Comparison of ENCODE assay signal across 26 cellular contexts in the genomic region with DNA sequence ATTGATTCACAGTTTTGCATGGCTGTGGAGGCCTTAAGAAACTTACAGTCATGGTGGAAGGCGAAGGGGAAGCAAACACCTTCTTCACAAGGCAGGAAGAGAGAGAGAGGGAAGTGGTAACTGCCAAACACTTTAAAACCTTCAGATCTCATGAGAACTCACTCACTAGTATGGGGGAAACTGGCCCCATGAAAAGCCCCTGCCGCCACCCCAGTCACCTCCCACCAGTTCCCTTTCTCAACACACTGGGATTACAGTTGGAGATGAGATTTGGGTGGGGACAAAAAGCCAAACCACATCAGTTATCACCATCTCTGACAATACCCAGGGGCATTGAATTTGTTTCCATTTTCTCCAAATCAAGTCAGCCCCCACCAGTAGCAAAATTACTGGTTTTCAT.
A peak's percentile ranks its signal among the peaks of the same experiment; 100 is the strongest.
DNase-seq lines count a peak whose midpoint lies in the region; ATAC-seq and TF ChIP-seq lines count a peak whose summit lies in the region.
"Had no signal": no experiment of that assay in that cellular context is flagged by ENCODE, and none has a peak within 500 bp of the region (broad histone marks: within the 10 kb centered on the region; RNA-seq: fewer than 3 reads in every experiment).

No MANE protein-coding gene starts in this region.

- peaks cover 6% of the 10 kb centered on the region for H3K9me3 ChIP-seq in DND-41 (ENCODE audit: insufficient read depth, low read length, severe bottlenecking)
- H3K9me3 ChIP-seq: BE2C had no signal

- H3K36me3 ChIP-seq in DND-41 (ENCODE audit: insufficient read depth, low read length) = no peaks in the 10 kb centered on the region
- H3K36me3 ChIP-seq: BE2C had no signal

- peak overlapping the region; percentile 36; the same call in 1 of the 2 replicates for H2AFZ ChIP-seq in DND-41 (ENCODE audit: low read depth, low read length)

- no peaks in the 10 kb centered on the region for H3K27me3 Mint-ChIP-seq in activated CD4-positive, alpha-beta T cell treated with anti-CD3 and anti-CD28 coated beads, Interleukin-2, amount 10 ng/mL, durations not matched to agents 24 days and 14 days
- H3K27me3 Mint-ChIP-seq in activated T-cell treated with anti-CD3 and anti-CD28 coated beads, Interleukin-2, amount 50 U/mL, for 72 hours (ENCODE audit: low read depth) = no peaks in the 10 kb centered on the region

- intact Hi-C loops in activated CD4-positive, alpha-beta T cell treated with anti-CD3 and anti-CD28 coated beads, Interleukin-2, amount 10 ng/mL, durations not matched to agents 24 days and 14 days (cut with micrococcal nuclease) = no loop called here

- no peak overlapping the region for H3K4me3 Mint-ChIP-seq in activated CD4-positive, alpha-beta T cell treated with anti-CD3 and anti-CD28 coated beads, Interleukin-2, amount 10 ng/mL, durations not matched to agents 24 days and 14 days
- H3K4me3 Mint-ChIP-seq in activated T-cell treated with anti-CD3 and anti-CD28 coated beads, Interleukin-2, amount 50 U/mL, for 72 hours = no peak overlapping the region
- H3K4me3 Mint-ChIP-seq: CD14-positive monocyte; CD8-positive, alpha-beta memory T cell had no signal

- H3K27ac ChIP-seq in DND-41 (ENCODE audit: low read length) = no peak overlapping the region
- H3K27ac ChIP-seq: HL-60 had no signal

- H3K4me1 Mint-ChIP-seq in activated CD4-positive, alpha-beta T cell treated with anti-CD3 and anti-CD28 coated beads, Interleukin-2, amount 10 ng/mL, durations not matched to agents 24 days and 14 days = no peaks in the 10 kb centered on the region
- H3K4me1 Mint-ChIP-seq in activated T-cell treated with anti-CD3 and anti-CD28 coated beads, Interleukin-2, amount 50 U/mL, for 72 hours (ENCODE audit: low read depth) = peaks cover 6% of the 10 kb centered on the region
- H3K4me1 Mint-ChIP-seq: CD14-positive monocyte; CD8-positive, alpha-beta memory T cell had no signal

- ATAC-seq in activated naive CD4-positive, alpha-beta T cell treated with anti-CD3 and anti-CD28 coated beads, Interleukin-2, amount 50 U/mL, for 72 hours = no peak
- ATAC-seq in DND-41 (ENCODE audit: insufficient read depth, low read depth) (no peak), HG02588 (IDR thresholded peaks at IDR 0.05; ENCODE audit: unreplicated experiment) (no peak)
- ATAC-seq in activated T-cell treated with anti-CD3 and anti-CD28 coated beads, Interleukin-2, amount 50 U/mL, for 72 hours (replicated peaks in 1 of 2) = no peak
- ATAC-seq: HCT116 had no signal

- no peak overlapping the region for H3K9ac ChIP-seq in DND-41 (ENCODE audit: low read depth, low read length)

- H3K79me2 ChIP-seq in DND-41 (ENCODE audit: insufficient read depth, low read length) = no peaks in the 10 kb centered on the region

- H3K36me3 Mint-ChIP-seq in activated CD4-positive, alpha-beta T cell treated with anti-CD3 and anti-CD28 coated beads, Interleukin-2, amount 10 ng/mL, durations not matched to agents 24 days and 14 days (ENCODE audit: low read depth) = no peaks in the 10 kb centered on the region
- peaks cover 0 to 4% of the 10 kb centered on the region in 2 donors for H3K36me3 Mint-ChIP-seq in activated naive CD4-positive, alpha-beta T cell treated with anti-CD3 and anti-CD28 coated beads, Interleukin-2, amount 50 U/mL, for 72 hours
- peaks cover 0 to 8% of the 10 kb centered on the region in 2 donors for H3K36me3 Mint-ChIP-seq in activated T-cell treated with anti-CD3 and anti-CD28 coated beads, Interleukin-2, amount 50 U/mL, for 72 hours (ENCODE audit: insufficient read depth in 2 of 2)
- H3K36me3 Mint-ChIP-seq: CD14-positive monocyte had no signal

- no peaks in the 10 kb centered on the region for H4K20me1 ChIP-seq in DND-41 (ENCODE audit: insufficient read depth, low read length)

- no peak overlapping the region for H3K4me2 ChIP-seq in DND-41 (ENCODE audit: insufficient read depth, low read length)

- DNase-seq in activated CD4-positive, alpha-beta T cell treated with anti-CD3 and anti-CD28 coated beads for 48 hours = peak; percentile 6
- no peak for DNase-seq in activated CD4-positive, alpha-beta T cell treated with anti-CD3 and anti-CD28 coated beads, Interleukin-2, amount 10 ng/mL, durations not matched to agents 24 days and 14 days
- DNase-seq in activated naive CD4-positive, alpha-beta T cell treated with Interleukin-2 at 50 U/mL for 16 hours = peak; percentile 4
- DNase-seq in activated naive CD4-positive, alpha-beta T cell treated with anti-CD3 and anti-CD28 coated beads, Interleukin-2, amount 50 U/mL, for 72 hours (ENCODE audit: low spot score in 2 of 2) = no peak
- DNase-seq in DND-41 (peak; percentile 10), COLO668 (lab: John Stamatoyannopoulos, UW; ENCODE audit: unreplicated experiment) (no peak)
- no peak for DNase-seq in activated T-cell treated with anti-CD3 and anti-CD28 coated beads, Interleukin-2, amount 50 U/mL, for 72 hours
- DNase-seq: 8988T; ACHN; BE2C; Calu3; CD8-positive, alpha-beta memory T cell; DMS79 treated with DMSO at 0.1 percent for 48 hours; NCI-H1092; NCI-H1417 treated with DMSO at 0.1 percent for 48 hours; NCI-H1694 treated with DMSO at 0.1 percent for 48 hours; NCI-H2081; NCI-H226; NCI-H510A; NCI-H69; Right ventricle myocardium superior; RPMI8226 had no signal

- no peak overlapping the region for H3K27ac Mint-ChIP-seq in activated CD4-positive, alpha-beta T cell treated with anti-CD3 and anti-CD28 coated beads, Interleukin-2, amount 10 ng/mL, durations not matched to agents 24 days and 14 days
- no peak overlapping the region for H3K27ac Mint-ChIP-seq in activated naive CD4-positive, alpha-beta T cell treated with anti-CD3 and anti-CD28 coated beads, Interleukin-2, amount 50 U/mL, for 72 hours
- H3K27ac Mint-ChIP-seq in activated T-cell treated with anti-CD3 and anti-CD28 coated beads, Interleukin-2, amount 50 U/mL, for 72 hours = peak overlapping the region; percentile 87
- H3K27ac Mint-ChIP-seq: CD14-positive monocyte; CD8-positive, alpha-beta memory T cell had no signal

- no peak for TF ChIP-seq CTCF in DND-41 (IDR thresholded peaks at IDR 0.05; ENCODE audit: borderline replicate concordance, extremely low read depth, low read length, poor library complexity, severe bottlenecking)

- H3K4me3 ChIP-seq in DND-41 (ENCODE audit: low read depth in 1 of 2, low read length in 2 of 2) = no peak overlapping the region

- H3K9me3 Mint-ChIP-seq in activated CD4-positive, alpha-beta T cell treated with anti-CD3 and anti-CD28 coated beads, Interleukin-2, amount 10 ng/mL, durations not matched to agents 24 days and 14 days = peaks cover 10% of the 10 kb centered on the region
- peaks cover 5% of the 10 kb centered on the region in 2 donors for H3K9me3 Mint-ChIP-seq in activated naive CD4-positive, alpha-beta T cell treated with anti-CD3 and anti-CD28 coated beads, Interleukin-2, amount 50 U/mL, for 72 hours
- peaks cover 4 to 5% of the 10 kb centered on the region in 2 donors for H3K9me3 Mint-ChIP-seq in activated T-cell treated with anti-CD3 and anti-CD28 coated beads, Interleukin-2, amount 50 U/mL, for 72 hours

- H3K27me3 ChIP-seq in DND-41 (ENCODE audit: insufficient read depth, low read length, poor library complexity) = no peaks in the 10 kb centered on the region
- H3K27me3 ChIP-seq: BE2C had no signal

- no peaks in the 10 kb centered on the region for H3K4me1 ChIP-seq in DND-41 (ENCODE audit: insufficient read depth, low read length)
- H3K4me1 ChIP-seq: BE2C had no signal

Comparison
In these comparisons a context has a peak if more than half of its experiments do, and no peak if none do; other contexts are left out.
1. DNase-seq: peak in activated CD4-positive, alpha-beta T cell treated with anti-CD3 and anti-CD28 coated beads for 48 hours (single experiment), activated naive CD4-positive, alpha-beta T cell treated with Interleukin-2 at 50 U/mL for 16 hours (single experiment) and DND-41 (single experiment); none in activated CD4-positive, alpha-beta T cell treated with anti-CD3 and anti-CD28 coated beads, Interleukin-2, amount 10 ng/mL, durations not matched to agents 24 days and 14 days (single experiment), activated naive CD4-positive, alpha-beta T cell treated with anti-CD3 and anti-CD28 coated beads, Interleukin-2, amount 50 U/mL, for 72 hours (0 of 2), activated T-cell treated with anti-CD3 and anti-CD28 coated beads, Interleukin-2, amount 50 U/mL, for 72 hours (0 of 2) and COLO668 (single experiment).